Comparison of ENCODE assay signal across 1 cellular context in genomic region chr4:137474711-137475301, GRCh38.
TF ChIP-seq lines count a peak whose summit lies in the region.

No MANE protein-coding gene starts in this region.

TF ChIP-seq in SK-N-SH, 30 proteins besides CTCF, POLR2A, EP300 and RAD21 (continued from another document):
- no peak for TF ChIP-seq USF2 (IDR thresholded peaks at IDR 0.05; ENCODE audit: borderline replicate concordance, low read depth, low read length)
- no peak for TF ChIP-seq NRF1 (IDR thresholded peaks at IDR 0.05; ENCODE audit: low read depth, low read length)
- TF ChIP-seq TEAD4 (IDR thresholded peaks at IDR 0.05; ENCODE audit: borderline replicate concordance, insufficient read depth), result no peak
- TF ChIP-seq GABPA (IDR thresholded peaks at IDR 0.05; ENCODE audit: low read depth), result no peak
- no peak for TF ChIP-seq YY1 (IDR thresholded peaks at IDR 0.05; ENCODE audit: low read depth)
- no peak for TF ChIP-seq USF1 (IDR thresholded peaks at IDR 0.05; ENCODE audit: borderline replicate concordance, low read depth)
- TF ChIP-seq MAX (IDR thresholded peaks at IDR 0.05; ENCODE audit: low read depth), result no peak
- peak; percentile 77 for TF ChIP-seq GATA2 (CRISPR knock-in tag; IDR thresholded peaks at IDR 0.05)
- peak; percentile 79 for TF ChIP-seq RCOR1 (IDR thresholded peaks at IDR 0.05; ENCODE audit: low read length)
- no peak for TF ChIP-seq EZH2phosphoT487 (IDR thresholded peaks at IDR 0.05; ENCODE audit: borderline replicate concordance, low read depth)
- TF ChIP-seq RFX5 (IDR thresholded peaks at IDR 0.05; ENCODE audit: low read length), result no peak
- 0 out of 2 replicates have a peak, but pooled peaks have one; percentile 4 for TF ChIP-seq PBX3 (IDR thresholded peaks at IDR 0.05)
- TF ChIP-seq JUND (IDR thresholded peaks at IDR 0.05), result no peak
- peak; percentile 66 for TF ChIP-seq NFIC (IDR thresholded peaks at IDR 0.05; ENCODE audit: borderline replicate concordance)
TF ChIP-seq in SK-N-SH: peak in this region for 9.
